In the genomic region with DNA sequence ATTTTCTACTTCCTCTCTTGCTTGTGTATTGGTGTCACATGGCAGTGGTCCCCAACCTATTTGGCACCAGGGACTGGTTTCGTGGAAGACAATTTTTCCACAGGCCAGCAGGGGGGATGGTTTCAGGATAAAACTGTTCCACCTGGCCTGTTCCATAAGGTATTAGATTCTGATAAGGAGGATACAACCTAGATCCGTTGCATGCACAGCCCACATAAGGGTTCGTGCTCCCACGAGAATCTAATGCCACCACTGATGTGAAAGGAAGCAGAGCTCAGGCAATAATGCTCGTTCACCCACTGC, we compare ENCODE assay signal across 1 cellular context.
TF ChIP-seq lines count a peak whose summit lies in the region.

No MANE protein-coding gene starts in this region.

TF ChIP-seq in HepG2, 621 proteins besides CTCF, POLR2A, EP300 and RAD21:
- TF ChIP-seq ZNF253 (CRISPR knock-in tag; IDR thresholded peaks at IDR 0.05; ENCODE audit: borderline replicate concordance) (no peak), SAFB2 (CRISPR knock-in tag; IDR thresholded peaks at IDR 0.05; ENCODE audit: borderline replicate concordance, low read depth) (no peak), ATF7-NPFF (CRISPR knock-in tag; IDR thresholded peaks at IDR 0.05; ENCODE audit: low read depth) (no peak), ZNF512B (CRISPR knock-in tag; IDR thresholded peaks at IDR 0.05; ENCODE audit: borderline replicate concordance) (no peak), ZBTB4 (CRISPR knock-in tag; IDR thresholded peaks at IDR 0.05; ENCODE audit: borderline replicate concordance) (no peak), ETS1 (CRISPR knock-in tag; IDR thresholded peaks at IDR 0.05) (no peak)
- TF ChIP-seq, protein P1, sequence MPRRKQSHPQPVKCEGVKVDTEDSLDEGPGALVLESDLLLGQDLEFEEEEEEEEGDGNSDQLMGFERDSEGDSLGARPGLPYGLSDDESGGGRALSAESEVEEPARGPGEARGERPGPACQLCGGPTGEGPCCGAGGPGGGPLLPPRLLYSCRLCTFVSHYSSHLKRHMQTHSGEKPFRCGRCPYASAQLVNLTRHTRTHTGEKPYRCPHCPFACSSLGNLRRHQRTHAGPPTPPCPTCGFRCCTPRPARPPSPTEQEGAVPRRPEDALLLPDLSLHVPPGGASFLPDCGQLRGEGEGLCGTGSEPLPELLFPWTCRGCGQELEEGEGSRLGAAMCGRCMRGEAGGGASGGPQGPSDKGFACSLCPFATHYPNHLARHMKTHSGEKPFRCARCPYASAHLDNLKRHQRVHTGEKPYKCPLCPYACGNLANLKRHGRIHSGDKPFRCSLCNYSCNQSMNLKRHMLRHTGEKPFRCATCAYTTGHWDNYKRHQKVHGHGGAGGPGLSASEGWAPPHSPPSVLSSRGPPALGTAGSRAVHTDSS (CRISPR knock-in tag; conservative IDR thresholded peaks at IDR 0.05): no peak
- TF ChIP-seq, protein P2, sequence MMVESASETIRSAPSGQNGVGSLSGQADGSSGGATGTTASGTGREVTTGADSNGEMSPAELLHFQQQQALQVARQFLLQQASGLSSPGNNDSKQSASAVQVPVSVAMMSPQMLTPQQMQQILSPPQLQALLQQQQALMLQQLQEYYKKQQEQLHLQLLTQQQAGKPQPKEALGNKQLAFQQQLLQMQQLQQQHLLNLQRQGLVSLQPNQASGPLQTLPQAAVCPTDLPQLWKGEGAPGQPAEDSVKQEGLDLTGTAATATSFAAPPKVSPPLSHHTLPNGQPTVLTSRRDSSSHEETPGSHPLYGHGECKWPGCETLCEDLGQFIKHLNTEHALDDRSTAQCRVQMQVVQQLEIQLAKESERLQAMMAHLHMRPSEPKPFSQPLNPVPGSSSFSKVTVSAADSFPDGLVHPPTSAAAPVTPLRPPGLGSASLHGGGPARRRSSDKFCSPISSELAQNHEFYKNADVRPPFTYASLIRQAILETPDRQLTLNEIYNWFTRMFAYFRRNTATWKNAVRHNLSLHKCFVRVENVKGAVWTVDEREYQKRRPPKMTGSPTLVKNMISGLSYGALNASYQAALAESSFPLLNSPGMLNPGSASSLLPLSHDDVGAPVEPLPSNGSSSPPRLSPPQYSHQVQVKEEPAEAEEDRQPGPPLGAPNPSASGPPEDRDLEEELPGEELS (CRISPR knock-in tag; IDR thresholded peaks at IDR 0.05): no peak
- TF ChIP-seq, protein P3, sequence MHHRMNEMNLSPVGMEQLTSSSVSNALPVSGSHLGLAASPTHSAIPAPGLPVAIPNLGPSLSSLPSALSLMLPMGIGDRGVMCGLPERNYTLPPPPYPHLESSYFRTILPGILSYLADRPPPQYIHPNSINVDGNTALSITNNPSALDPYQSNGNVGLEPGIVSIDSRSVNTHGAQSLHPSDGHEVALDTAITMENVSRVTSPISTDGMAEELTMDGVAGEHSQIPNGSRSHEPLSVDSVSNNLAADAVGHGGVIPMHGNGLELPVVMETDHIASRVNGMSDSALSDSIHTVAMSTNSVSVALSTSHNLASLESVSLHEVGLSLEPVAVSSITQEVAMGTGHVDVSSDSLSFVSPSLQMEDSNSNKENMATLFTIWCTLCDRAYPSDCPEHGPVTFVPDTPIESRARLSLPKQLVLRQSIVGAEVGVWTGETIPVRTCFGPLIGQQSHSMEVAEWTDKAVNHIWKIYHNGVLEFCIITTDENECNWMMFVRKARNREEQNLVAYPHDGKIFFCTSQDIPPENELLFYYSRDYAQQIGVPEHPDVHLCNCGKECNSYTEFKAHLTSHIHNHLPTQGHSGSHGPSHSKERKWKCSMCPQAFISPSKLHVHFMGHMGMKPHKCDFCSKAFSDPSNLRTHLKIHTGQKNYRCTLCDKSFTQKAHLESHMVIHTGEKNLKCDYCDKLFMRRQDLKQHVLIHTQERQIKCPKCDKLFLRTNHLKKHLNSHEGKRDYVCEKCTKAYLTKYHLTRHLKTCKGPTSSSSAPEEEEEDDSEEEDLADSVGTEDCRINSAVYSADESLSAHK (CRISPR knock-in tag; IDR thresholded peaks at IDR 0.05; ENCODE audit: borderline replicate concordance): no peak
TF ChIP-seq in HepG2: peak in this region for 0.
